Comparison of ENCODE assay signal across 8 cellular contexts in the genomic region with DNA sequence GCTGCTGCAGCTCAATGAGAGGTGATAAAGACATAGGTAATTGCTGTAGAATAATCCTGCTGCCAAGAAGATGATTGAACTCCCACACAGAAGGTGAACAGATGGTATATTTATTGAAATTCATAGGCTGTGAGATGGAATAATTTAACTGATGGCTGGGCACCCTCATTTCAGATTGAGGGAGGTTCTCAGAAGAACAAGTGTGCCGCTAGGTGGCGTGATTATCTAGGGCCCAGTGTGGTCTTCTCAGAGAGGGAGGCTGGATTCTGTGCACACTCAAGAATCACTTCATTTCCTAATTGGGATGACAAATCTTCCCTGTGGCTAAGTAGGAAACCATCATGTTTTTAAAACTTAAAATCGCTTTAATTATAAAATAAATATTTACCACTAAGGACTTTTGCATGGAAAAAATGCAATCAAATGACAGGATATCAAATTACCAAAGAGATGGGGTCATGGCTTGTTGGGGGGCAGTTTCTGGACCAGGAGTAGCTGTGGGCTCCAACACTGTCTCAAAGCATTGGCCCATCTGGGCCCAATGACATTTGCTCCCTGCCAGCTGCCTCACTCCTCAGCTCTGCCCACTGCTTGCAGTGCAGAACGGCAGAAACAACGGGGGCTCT.
DNase-seq lines count a peak whose midpoint lies in the region; ATAC-seq and TF ChIP-seq lines count a peak whose summit lies in the region.

No MANE protein-coding gene starts in this region.

- H3K36me3 Mint-ChIP-seq in neural crest cell (ENCODE audit: low read depth), result no peaks in the 10 kb centered on the region

- H3K36me3 ChIP-seq in esophagus squamous epithelium (no peaks in the 10 kb centered on the region), thyroid gland (no peaks in the 10 kb centered on the region)

- H3K27ac Mint-ChIP-seq in neural crest cell (ENCODE audit: unreplicated experiment), result no peak overlapping the region

- H3K27ac ChIP-seq in esophagus squamous epithelium (no peak overlapping the region), thyroid gland (no peak overlapping the region)

- no peaks in the 10 kb centered on the region for H3K9me3 Mint-ChIP-seq in neural crest cell

- DNase-seq in ELR (ENCODE audit: low read depth) (peak; percentile 79), NCI-H69 (lab: John Stamatoyannopoulos, UW) (peak; percentile 94), esophagus squamous epithelium (lab: John Stamatoyannopoulos, UW) (no peak), neural crest cell (ENCODE audit: low read depth, low spot score) (peak; percentile 71), thyroid gland (peak; percentile 74 to 78)
- peak; percentile 14 for DNase-seq in activated CD8-positive, alpha-beta memory T cell treated with anti-CD3 and anti-CD28 coated beads, Interleukin-2, amount 50 U/mL, for 1 hour (ENCODE audit: extremely low read depth)

- H3K4me3 ChIP-seq in esophagus squamous epithelium (no peak overlapping the region), thyroid gland (replicated peaks in 1 of 3) (no peak overlapping the region)

- intact Hi-C loops in esophagus squamous epithelium (cut with DNase I), result no loop called here
- intact Hi-C loops in thyroid gland (cut with DNase I), result loop anchor here (10.0 kb wide), 1 partner anchor 230 kb away; no protein-coding TSS in a partner anchor

- H3K4me3 Mint-ChIP-seq in neural crest cell, result no peak overlapping the region

- no peak for TF ChIP-seq POLR2A in esophagus squamous epithelium (IDR thresholded peaks at IDR 0.05)
- TF ChIP-seq POLR2A in thyroid gland (IDR thresholded peaks at IDR 0.05), result no peak

- peaks cover 15% of the 10 kb centered on the region for H3K27me3 Mint-ChIP-seq in neural crest cell (ENCODE audit: low read depth)

- peaks cover 0 to 21% (median 0%) of the 10 kb centered on the region in 4 donors for H3K27me3 ChIP-seq in esophagus squamous epithelium
- H3K27me3 ChIP-seq in thyroid gland, result no peaks in the 10 kb centered on the region

- H3K4me1 ChIP-seq in esophagus squamous epithelium (no peaks in the 10 kb centered on the region), thyroid gland (no peaks in the 10 kb centered on the region)

- 40 to 48% methylated on average over 5 of the region's 5 CpGs for whole genome bisulfite sequencing in esophagus squamous epithelium, 2 donors
- 40 to 49% methylated on average over 5 of the region's 5 CpGs for WGBS in thyroid gland, 2 donors

- no peaks in the 10 kb centered on the region for H3K9me3 ChIP-seq in esophagus squamous epithelium
- no peaks in the 10 kb centered on the region for H3K9me3 ChIP-seq in thyroid gland

- peak; percentile 38 for ATAC-seq in HG03354 (IDR thresholded peaks at IDR 0.05; ENCODE audit: poor library complexity, severe bottlenecking, unreplicated experiment)
- ATAC-seq in HG03025 (IDR thresholded peaks at IDR 0.05; ENCODE audit: low FRiP score, unreplicated experiment), result no peak

- peaks cover 5% of the 10 kb centered on the region for H3K4me1 Mint-ChIP-seq in neural crest cell

- TF ChIP-seq CTCF in esophagus squamous epithelium (IDR thresholded peaks at IDR 0.05) (peak; percentile 29 to 59 (median 46)), neural crest cell (conservative IDR thresholded peaks at IDR 0.05) (peak; percentile 85), thyroid gland (IDR thresholded peaks at IDR 0.05) (peak; percentile 29 to 61 (median 46))
